ENCODE assay signal across 8 cellular contexts in the genomic region with DNA sequence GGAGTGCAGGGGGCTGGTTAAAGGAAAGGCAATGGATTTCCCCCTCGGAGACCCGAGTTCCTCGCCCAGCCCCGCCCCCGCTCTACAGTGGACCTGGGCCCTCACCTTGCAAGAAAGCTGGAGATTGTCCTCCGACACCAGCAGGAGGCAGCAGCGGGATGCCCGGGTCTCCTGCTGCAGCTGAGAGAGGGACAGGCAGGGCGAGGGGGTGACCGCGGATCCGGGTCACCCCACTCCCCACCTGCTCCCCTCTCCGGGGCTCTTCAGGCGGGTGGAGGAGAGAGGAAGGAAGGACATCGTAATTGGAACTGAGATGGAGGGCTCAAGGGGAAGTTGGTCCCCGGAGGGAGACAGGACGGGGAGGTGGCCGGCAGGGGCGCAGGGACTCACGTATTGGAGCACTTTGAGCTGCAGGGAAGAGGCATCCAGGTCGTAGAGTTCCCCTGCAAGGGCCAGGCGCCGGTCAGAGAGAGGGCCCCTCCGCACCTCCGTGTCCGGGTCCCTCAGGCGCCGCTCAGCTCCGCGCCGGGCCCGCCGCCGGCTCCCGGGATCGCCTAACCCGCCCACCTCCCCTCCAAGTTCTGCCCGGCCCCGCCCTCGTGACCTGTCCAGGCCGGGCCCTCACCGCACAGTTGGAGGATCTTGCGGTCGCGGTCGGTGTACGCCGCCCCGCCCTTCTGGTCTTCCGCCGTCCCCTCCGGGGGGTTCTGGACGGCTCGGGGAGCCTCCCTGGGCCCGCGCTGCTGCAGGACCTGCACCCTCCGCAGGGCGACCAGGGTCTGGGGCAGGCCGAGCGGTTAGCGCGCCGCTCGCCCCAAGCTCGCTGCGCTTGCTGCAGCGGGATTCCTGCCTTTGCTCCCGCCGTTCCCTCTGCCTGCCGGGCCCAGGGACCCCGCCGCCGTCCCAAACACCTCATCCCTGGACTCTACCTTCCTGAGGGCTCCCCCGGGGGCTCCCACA.
DNase-seq lines count a peak whose midpoint lies in the region; ATAC-seq and TF ChIP-seq lines count a peak whose summit lies in the region.

No MANE protein-coding gene starts in this region.

- H3K4me3 Mint-ChIP-seq in activated naive CD8-positive, alpha-beta T cell, result peak overlapping the region; percentile 73

- H3F3A ChIP-seq in OCI-LY1 (ENCODE audit: insufficient read depth, low read length), result no peaks in the 10 kb centered on the region

- H3K4me3 ChIP-seq in OCI-LY1 (ENCODE audit: low read depth, low read length, poor library complexity, severe bottlenecking) (no peak overlapping the region), iPS-18c (ENCODE audit: insufficient read depth, low read depth, low read length) (peak overlapping the region; percentile 61)

- no peaks in the 10 kb centered on the region for H3K79me2 ChIP-seq in OCI-LY1 (ENCODE audit: insufficient read depth, low read length)

- TF ChIP-seq CTCF in GM10248 (IDR thresholded peaks at IDR 0.05; ENCODE audit: control extremely low read depth, extremely low read depth, low read depth, missing control alignments) (peak; percentile 53), OCI-LY1 (IDR thresholded peaks at IDR 0.05; ENCODE audit: low read length) (peak; percentile 49)

- CTCF ChIA-PET in GM10248 (lab: Yijun Ruan, JAX), result interaction anchor here (0.7 to 12.1 kb wide), 7 partner anchors 13 to 94 kb away, joined by 3 to 154 read pairs (median 6); no protein-coding TSS in a partner anchor

- H3K4me2 ChIP-seq in OCI-LY1 (ENCODE audit: low read length), result no peak overlapping the region

- peaks cover 3% of the 10 kb centered on the region for H3K36me3 Mint-ChIP-seq in activated naive CD8-positive, alpha-beta T cell

- H3K9me3 ChIP-seq in OCI-LY1 (ENCODE audit: low read length) (no peaks in the 10 kb centered on the region), iPS-18c (ENCODE audit: control insufficient read depth, insufficient read depth, low read length) (no peaks in the 10 kb centered on the region)

- POLR2A ChIA-PET in GM10248 (lab: Yijun Ruan, JAX), result no interaction called here

- no peak overlapping the region for H3K9ac ChIP-seq in OCI-LY1 (ENCODE audit: low read length)

- H3K4me1 ChIP-seq in OCI-LY1 (ENCODE audit: insufficient read depth, low read length, severe bottlenecking), result peaks cover 4% of the 10 kb centered on the region

- ATAC-seq in HG03439 (IDR thresholded peaks at IDR 0.05; ENCODE audit: unreplicated experiment) (no peak), GM19023 (IDR thresholded peaks at IDR 0.05; ENCODE audit: unreplicated experiment) (no peak), HG03196 (IDR thresholded peaks at IDR 0.05; ENCODE audit: unreplicated experiment) (no peak)

- no peak overlapping the region for H3K27ac Mint-ChIP-seq in activated naive CD8-positive, alpha-beta T cell

- no peak overlapping the region for H2AFZ ChIP-seq in OCI-LY1 (ENCODE audit: low read length)

- H3K9me2 ChIP-seq in OCI-LY1 (ENCODE audit: low read depth, low read length), result no peaks in the 10 kb centered on the region

- DNase-seq in GM10248 (ENCODE audit: extremely low spot score), result peak; percentile 56
- DNase-seq in stimulated activated CD4-positive, alpha-beta T cell treated with anti-CD3 and anti-CD28 coated beads, Interleukin-2, amount 100 ng/mL, for 24 hours, result peak; percentile 52 to 63

- peaks cover 24% of the 10 kb centered on the region for H3K27me3 Mint-ChIP-seq in activated naive CD8-positive, alpha-beta T cell

- no peaks in the 10 kb centered on the region for H4K20me1 ChIP-seq in OCI-LY1 (ENCODE audit: insufficient read depth, low read length)

- no peaks in the 10 kb centered on the region for H3K36me3 ChIP-seq in OCI-LY1 (ENCODE audit: insufficient read depth, low read length)

- no peaks in the 10 kb centered on the region for H3K9me3 Mint-ChIP-seq in activated naive CD8-positive, alpha-beta T cell (ENCODE audit: low read depth)

- H3K27ac ChIP-seq in OCI-LY1 (ENCODE audit: low read depth, low read length, poor library complexity, severe bottlenecking), result no peak overlapping the region

- peaks cover 43% of the 10 kb centered on the region for H3K4me1 Mint-ChIP-seq in activated naive CD8-positive, alpha-beta T cell (ENCODE audit: low read depth)

- no peaks in the 10 kb centered on the region; the same call in 1 of the 2 replicates for H3K27me3 ChIP-seq in OCI-LY1 (ENCODE audit: insufficient read depth, low read length)
